14 cellular contexts compared by ENCODE assay signal in genomic region chr7:157752832-157753291, GRCh38.
"Had no signal": no experiment of that assay in that cellular context is flagged by ENCODE, and none has a peak within 500 bp of the region (broad histone marks: within the 10 kb centered on the region; RNA-seq: fewer than 3 reads in every experiment).

No MANE protein-coding gene starts in this region.

- DNase-seq: activated CD4-positive, CD25-positive, alpha-beta regulatory T cell treated with anti-CD3 and anti-CD28 coated beads, Interleukin-2, amount 50 U/mL, for 72 hours; activated effector memory CD4-positive, alpha-beta T cell treated with Interleukin-2 at 50 U/mL for 16 hours; activated T-cell treated with anti-CD3 and anti-CD28 coated beads, Interleukin-2, amount 50 U/mL, for 24 hours; central memory CD4-positive, alpha-beta T cell; foreskin keratinocyte; lower lobe of right lung; stimulated activated CD4-positive, alpha-beta T cell treated with anti-CD3 and anti-CD28 coated beads, Interleukin-4, amount 100 ng/mL, for 4 hours; stimulated activated CD8-positive, alpha-beta memory T cell treated with anti-CD3 and anti-CD28 coated beads, Interleukin-4, amount 100 ng/mL, for 48 hours; stimulated activated naive CD4-positive, alpha-beta T cell treated with Interleukin-2 at 50 U/mL for 16 hours; trophoblast cell had no signal

- ATAC-seq: body of pancreas, foreskin keratinocyte had no signal

- H3K4me3 ChIP-seq: body of pancreas, coronary artery, lower lobe of right lung, right atrium auricular region, skin epidermis had no signal
